In the genomic region with DNA sequence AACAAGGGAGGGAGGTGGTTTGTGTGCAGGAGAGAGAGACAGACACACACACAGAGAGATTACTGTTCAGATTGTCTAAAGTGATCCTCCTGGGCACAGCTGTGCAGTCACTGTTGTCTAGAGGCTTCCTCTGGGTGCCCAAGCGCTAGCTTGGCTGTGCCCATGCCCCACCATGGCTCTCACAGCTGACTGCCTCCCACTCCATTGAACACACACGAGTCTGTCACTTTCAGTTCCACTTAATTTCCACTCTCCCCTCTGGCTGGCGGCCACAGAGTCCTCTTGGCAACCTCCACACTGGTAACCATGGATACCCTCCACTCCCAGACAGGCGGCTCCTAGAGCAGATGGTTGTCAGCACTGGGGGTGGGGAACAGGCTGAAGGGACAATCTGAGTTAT, we compare ENCODE assay signal across 9 cellular contexts. TPM values are rescaled to one million over a fixed set of nuclear protein-coding genes. Genes with fewer than 3 reads are reported as not detected.
A peak's percentile ranks its signal among the peaks of the same experiment; 100 is the strongest.
DNase-seq lines count a peak whose midpoint lies in the region; ATAC-seq, FAIRE-seq and TF ChIP-seq lines count a peak whose summit lies in the region.
"Had no signal": no experiment of that assay in that cellular context is flagged by ENCODE, and none has a peak within 500 bp of the region (broad histone marks: within the 10 kb centered on the region; RNA-seq: fewer than 3 reads in every experiment).

No MANE protein-coding gene starts in this region.

- CTCF ChIA-PET in GM12878 (lab: Yijun Ruan, JAX) = no interaction called here

- H3K27ac ChIP-seq in GM12878 (ENCODE audit: control insufficient read depth, insufficient read depth) = no peak overlapping the region
- no peak overlapping the region for H3K27ac ChIP-seq in stomach smooth muscle (ENCODE audit: low read length)
- no peak overlapping the region for H3K27ac ChIP-seq in effector memory CD4-positive, alpha-beta T cell (ENCODE audit: insufficient read depth, low read length, poor library complexity, severe bottlenecking)

- RAD21 ChIA-PET in GM12878 (lab: Charles Lee; ENCODE audit: unreplicated experiment) = no interaction called here

- H3K4me1 ChIP-seq in GM12878 (ENCODE audit: control insufficient read depth, insufficient read depth, low read length) (peaks cover 4% of the 10 kb centered on the region; the same call in 1 of the 2 replicates), stomach smooth muscle (ENCODE audit: control insufficient read depth, insufficient read depth, low read length) (peaks cover 22% of the 10 kb centered on the region)
- no peaks in the 10 kb centered on the region for H3K4me1 ChIP-seq in effector memory CD4-positive, alpha-beta T cell (ENCODE audit: control insufficient read depth, insufficient read depth, low read length, poor library complexity, severe bottlenecking)

- DNase-seq in EL (peak; percentile 18), NCI-H2171 treated with DMSO at 0.1 percent for 48 hours (lab: John Stamatoyannopoulos, UW) (peak; percentile 91), GM12878 (ENCODE audit: low read depth, low spot score) (peak; percentile 17), iris pigment epithelial cell (ENCODE audit: low read depth) (peak; percentile 63)
- no peak for DNase-seq in central memory CD4-positive, alpha-beta T cell
- no peak for DNase-seq in effector memory CD4-positive, alpha-beta T cell

- H4K20me1 ChIP-seq in GM12878 (ENCODE audit: control insufficient read depth, insufficient read depth) = no peaks in the 10 kb centered on the region

- no peak overlapping the region for H3K4me2 ChIP-seq in GM12878 (ENCODE audit: control insufficient read depth, insufficient read depth)

- H3K36me3 ChIP-seq in GM12878 (ENCODE audit: control insufficient read depth in 2 of 2, insufficient read depth in 2 of 2, low read length in 1 of 2) (no peaks in the 10 kb centered on the region), stomach smooth muscle (ENCODE audit: control insufficient read depth in 2 of 2, insufficient read depth in 2 of 2, low read length in 2 of 2) (no peaks in the 10 kb centered on the region)
- H3K36me3 ChIP-seq in effector memory CD4-positive, alpha-beta T cell (ENCODE audit: control insufficient read depth, insufficient read depth, low read length) = no peaks in the 10 kb centered on the region

- no peak for TF ChIP-seq EP300 in GM12878 (IDR thresholded peaks at IDR 0.05; ENCODE audit: borderline replicate concordance in 1 of 2, control insufficient read depth in 1 of 2, low read depth in 2 of 2, low read length in 2 of 2)

- SMC1A ChIA-PET in GM12878 (lab: Charles Lee; ENCODE audit: uncharacterized antibody, unreplicated experiment) = no interaction called here

- H2AFZ ChIP-seq in GM12878 (ENCODE audit: control insufficient read depth, low read depth, low read length) = no peak overlapping the region

- in situ Hi-C loops in GM12878 (cut with MboI) = no loop called here

- TF ChIP-seq RAD21 in GM12878 (IDR thresholded peaks at IDR 0.05; ENCODE audit: insufficient read depth, low read depth, low read length) = no peak

- TF ChIP-seq CTCF in GM12878 (IDR thresholded peaks at IDR 0.05 in 2 of 3, conservative IDR thresholded peaks at IDR 0.05 in 1 of 3; ENCODE audit: control insufficient read depth in 2 of 3, extremely low read depth in 1 of 3, insufficient read depth in 1 of 3, low read depth in 3 of 3, low read length in 3 of 3) = no peak

- no peaks in the 10 kb centered on the region for H3K79me2 ChIP-seq in GM12878 (ENCODE audit: control insufficient read depth, insufficient read depth, low read length)

- WGBS in GM12878 (ENCODE audit: insufficient coverage, insufficient replicate concordance, low lambda C conversion rate, missing lambda C conversion rate) = 2% methylated on average over 4 of the region's 4 CpGs

- no peak for FAIRE-seq in GM12878 (lab: Jason Lieb, UNC)

- H3K9ac ChIP-seq in GM12878 (ENCODE audit: control insufficient read depth, insufficient read depth, low read length) (no peak overlapping the region), stomach smooth muscle (ENCODE audit: low read length in 2 of 2) (peak overlapping the region in 1 of 2 donors; percentile 18)

- H3K27me3 ChIP-seq in GM12878 (replicated peaks in 1 of 2; ENCODE audit: control insufficient read depth in 2 of 2, insufficient read depth in 2 of 2, low read length in 1 of 2) (no peaks in the 10 kb centered on the region; a peak in 1 of 4 replicates), stomach smooth muscle (ENCODE audit: control insufficient read depth in 1 of 2, insufficient read depth in 2 of 2, low read length in 2 of 2) (no peaks in the 10 kb centered on the region)
- peaks cover 3% of the 10 kb centered on the region for H3K27me3 ChIP-seq in effector memory CD4-positive, alpha-beta T cell (replicated peaks; ENCODE audit: control insufficient read depth, insufficient read depth, low read length, poor library complexity, severe bottlenecking)

- peak; percentile 95 for ATAC-seq in GM12878
- ATAC-seq in GM19324 (IDR thresholded peaks at IDR 0.05; ENCODE audit: low FRiP score, unreplicated experiment) = no peak
- ATAC-seq: HCT116 had no signal

- intact Hi-C loops in GM12878 (cut with micrococcal nuclease; ENCODE audit: unreplicated experiment) = no loop called here

- H3K4me3 ChIP-seq in GM12878 (no peak overlapping the region), stomach smooth muscle (ENCODE audit: low read length in 2 of 2) (peak overlapping the region; percentile 35 to 47)
- H3K4me3 ChIP-seq in effector memory CD4-positive, alpha-beta T cell (ENCODE audit: insufficient read depth, low read depth, low read length, poor library complexity, severe bottlenecking) = no peak overlapping the region

- no TSS peak for BruUV-seq in GM12878 (replicated peaks; lab: Mats Ljungman, UMichigan)

- H3K9me3 ChIP-seq in GM12878 (replicated peaks; ENCODE audit: control insufficient read depth, insufficient read depth, low read length) (no peaks in the 10 kb centered on the region), stomach smooth muscle (ENCODE audit: control insufficient read depth in 2 of 2, low read length in 2 of 2) (no peaks in the 10 kb centered on the region)
- H3K9me3 ChIP-seq in effector memory CD4-positive, alpha-beta T cell (ENCODE audit: control insufficient read depth, low read length) = no peaks in the 10 kb centered on the region

- POLR2A ChIA-PET in GM12878 (lab: Charles Lee) = no interaction called here

- no peak for TF ChIP-seq POLR2A in GM12878 (IDR thresholded peaks at IDR 0.05; ENCODE audit: low read depth, low read length)

TF ChIP-seq in GM12878, 131 proteins besides CTCF, POLR2A, EP300 and RAD21 (continues in another document):
- TF ChIP-seq BMI1 (IDR thresholded peaks at IDR 0.05; ENCODE audit: borderline replicate concordance) (peak; percentile 91), PAX5 (IDR thresholded peaks at IDR 0.05; ENCODE audit: borderline replicate concordance, low read depth, low read length) (peak; percentile 31; the same call in 1 of the 2 replicates), IKZF1 (conservative IDR thresholded peaks at IDR 0.05) (peak; percentile 71), NR2F1 (conservative IDR thresholded peaks at IDR 0.05) (no peak), MYB (IDR thresholded peaks at IDR 0.05; ENCODE audit: borderline replicate concordance, low read depth, low read length) (no peak), SPI1 (IDR thresholded peaks at IDR 0.05; ENCODE audit: borderline replicate concordance, insufficient read depth, low read depth, low read length) (peak; percentile 79), DPF2 (IDR thresholded peaks at IDR 0.05) (0 out of 2 replicates have a peak, but pooled peaks have one; percentile 42), POU2F2 (IDR thresholded peaks at IDR 0.05; ENCODE audit: borderline replicate concordance, low read depth, low read length) (no peak), TCF12 (IDR thresholded peaks at IDR 0.05; ENCODE audit: low read depth, low read length) (0 out of 2 replicates have a peak, but pooled peaks have one; percentile 44), JUNB (IDR thresholded peaks at IDR 0.05) (no peak), FOXK2 (IDR thresholded peaks at IDR 0.05) (no peak), GATAD2B (conservative IDR thresholded peaks at IDR 0.05; ENCODE audit: low read depth) (peak; percentile 46; the same call in 1 of the 2 replicates), BHLHE40 (IDR thresholded peaks at IDR 0.05; ENCODE audit: borderline replicate concordance in 1 of 2, low read depth in 2 of 2, low read length in 1 of 2) (peak; percentile 16 to 67; a peak in 2 of 4 replicates)
- TF ChIP-seq, protein P1, sequence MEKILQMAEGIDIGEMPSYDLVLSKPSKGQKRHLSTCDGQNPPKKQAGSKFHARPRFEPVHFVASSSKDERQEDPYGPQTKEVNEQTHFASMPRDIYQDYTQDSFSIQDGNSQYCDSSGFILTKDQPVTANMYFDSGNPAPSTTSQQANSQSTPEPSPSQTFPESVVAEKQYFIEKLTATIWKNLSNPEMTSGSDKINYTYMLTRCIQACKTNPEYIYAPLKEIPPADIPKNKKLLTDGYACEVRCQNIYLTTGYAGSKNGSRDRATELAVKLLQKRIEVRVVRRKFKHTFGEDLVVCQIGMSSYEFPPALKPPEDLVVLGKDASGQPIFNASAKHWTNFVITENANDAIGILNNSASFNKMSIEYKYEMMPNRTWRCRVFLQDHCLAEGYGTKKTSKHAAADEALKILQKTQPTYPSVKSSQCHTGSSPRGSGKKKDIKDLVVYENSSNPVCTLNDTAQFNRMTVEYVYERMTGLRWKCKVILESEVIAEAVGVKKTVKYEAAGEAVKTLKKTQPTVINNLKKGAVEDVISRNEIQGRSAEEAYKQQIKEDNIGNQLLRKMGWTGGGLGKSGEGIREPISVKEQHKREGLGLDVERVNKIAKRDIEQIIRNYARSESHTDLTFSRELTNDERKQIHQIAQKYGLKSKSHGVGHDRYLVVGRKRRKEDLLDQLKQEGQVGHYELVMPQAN (conservative IDR thresholded peaks at IDR 0.05) = no peak

RNA-seq across cellular contexts. Expression of a gene that starts 29.1 kb away (rescaled TPM):
- total RNA-seq in GM12878 (2013; cell fraction: nucleolus; rRNA removed) = not detected in 2 replicates
- total RNA-seq in GM12878 (2014; rRNA removed) (0.06 and 0.33 TPM in 2 replicates), GM12878 (2014; rRNA removed; fragmentation: Illumina TruSeq; extraction: Trizol) (0.09 TPM in 2 replicates), GM12878 (2021) (0.21 TPM in 1 of 2 replicates, not detected in the other)
- polyA plus RNA-seq in GM12878 (2011; ENCODE audit: low read depth) = not detected
- polyA plus RNA-seq in GM12878 (2011; rRNA removed) (not detected in 2 replicates), GM12878 (2014; fragmentation: Illumina TruSeq; extraction: Trizol) (0.19 and 0.32 TPM in 2 replicates), GM12878 (2014; fragmentation: Nextera tagmentation; extraction: Ambion mirVana) (under 1 TPM in 1 of 2 experiments, not detected in 1; 0.11 TPM), GM12878 (2014; rRNA removed) (0.05 and 0.14 TPM in 2 replicates), GM12878 (2016; fragmentation: Nextera tagmentation; extraction: Ambion mirVana) (not detected)
- not detected in 2 replicates for polyA plus RNA-seq in GM12878 (2011; cell fraction: cytosol; rRNA removed)
- polyA plus RNA-seq in GM12878 (2011; cell fraction: nucleus; rRNA removed) = not detected in 2 replicates
- polyA plus RNA-seq in GM12878 (2012) = 0.04 TPM in 1 of 2 replicates, not detected in the other
- polyA minus RNA-seq in GM12878 (2011; rRNA and poly(A)+ RNA removed) = not detected in 2 replicates
- polyA minus RNA-seq in GM12878 (2011; cell fraction: cytosol; rRNA and poly(A)+ RNA removed) = not detected in 2 replicates
- not detected in 2 replicates for polyA minus RNA-seq in GM12878 (2011; cell fraction: nucleus; rRNA and poly(A)+ RNA removed)

Comparison
In these comparisons a context has a peak if more than half of its experiments do, and no peak if none do; other contexts are left out.
1. DNase-seq: peak in EL (single experiment), NCI-H2171 treated with DMSO at 0.1 percent for 48 hours (single experiment), GM12878 (single experiment) and iris pigment epithelial cell (single experiment); none in central memory CD4-positive, alpha-beta T cell (single experiment) and effector memory CD4-positive, alpha-beta T cell (0 of 3).
2. H3K4me3 ChIP-seq: peak in stomach smooth muscle (2 of 2); none in GM12878 (single experiment) and effector memory CD4-positive, alpha-beta T cell (single experiment).